Comparison of ENCODE assay signal across 7 cellular contexts in the genomic region with DNA sequence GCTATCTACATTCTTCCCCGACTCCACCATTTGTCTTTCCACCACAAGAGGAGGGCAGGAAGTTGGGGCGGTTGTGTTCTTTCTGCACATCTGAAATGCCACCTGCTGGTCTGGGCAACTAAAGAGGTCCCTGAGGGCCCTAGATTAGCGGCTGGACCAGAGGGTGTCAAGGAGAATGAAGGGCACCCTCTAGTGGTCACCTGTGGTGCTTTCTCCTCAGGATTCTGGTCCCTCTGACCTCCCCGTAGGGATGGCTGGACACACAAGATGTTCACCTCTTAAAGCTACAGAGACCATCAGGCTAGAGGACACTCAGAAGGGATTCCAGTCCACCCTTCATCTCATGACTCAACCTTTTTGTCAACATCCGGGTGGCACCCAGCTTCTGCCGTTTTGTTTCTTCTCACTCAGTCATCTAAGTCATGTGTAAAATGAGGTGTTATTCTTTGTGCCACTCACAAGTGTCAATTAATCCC.
DNase-seq lines count a peak whose midpoint lies in the region; ATAC-seq and TF ChIP-seq lines count a peak whose summit lies in the region.

No MANE protein-coding gene starts in this region.

- peak overlapping the region; percentile 22 for H3K4me2 ChIP-seq in OCI-LY3 (ENCODE audit: low read length)

- H3K27me3 Mint-ChIP-seq in activated naive CD8-positive, alpha-beta T cell treated with anti-CD3 and anti-CD28 coated beads, Interleukin-2, amount 50 U/mL, for 24 hours, result no peaks in the 10 kb centered on the region

- peak overlapping the region; percentile 57 for H3K27ac Mint-ChIP-seq in activated naive CD8-positive, alpha-beta T cell treated with anti-CD3 and anti-CD28 coated beads, Interleukin-2, amount 50 U/mL, for 24 hours

- H3K27ac ChIP-seq in OCI-LY3 (ENCODE audit: low read length), result no peak overlapping the region

- peak; percentile 33 for DNase-seq in GM04504 (ENCODE audit: low read depth)
- peak; percentile 69 for DNase-seq in activated naive CD8-positive, alpha-beta T cell treated with anti-CD3 and anti-CD28 coated beads, Interleukin-2, amount 50 U/mL, for 24 hours
- DNase-seq in iPS-NIHi11 (ENCODE audit: low spot score), result peak; percentile 86
- DNase-seq in stimulated activated CD8-positive, alpha-beta memory T cell treated with anti-CD3 and anti-CD28 coated beads, Interleukin-15, amount 100 ng/mL, for 48 hours (ENCODE audit: low read depth in 2 of 2), result peak; percentile 34 to 37

- no peak overlapping the region for H3K4me3 ChIP-seq in OCI-LY3 (ENCODE audit: low read length)

- H3K4me1 Mint-ChIP-seq in activated naive CD8-positive, alpha-beta T cell treated with anti-CD3 and anti-CD28 coated beads, Interleukin-2, amount 50 U/mL, for 24 hours, result peaks cover 45% of the 10 kb centered on the region

- no peaks in the 10 kb centered on the region for H3K9me3 Mint-ChIP-seq in activated naive CD8-positive, alpha-beta T cell treated with anti-CD3 and anti-CD28 coated beads, Interleukin-2, amount 50 U/mL, for 24 hours

- H3K27me3 ChIP-seq in OCI-LY3 (ENCODE audit: low read depth, low read length), result no peaks in the 10 kb centered on the region

- H3K9me3 ChIP-seq in OCI-LY3 (ENCODE audit: insufficient read depth, low read length), result no peaks in the 10 kb centered on the region

- peaks cover 27% of the 10 kb centered on the region for H3K4me1 ChIP-seq in OCI-LY3 (ENCODE audit: low read length)

- peak overlapping the region; percentile 39; the same call in 1 of the 2 replicates for H2AFZ ChIP-seq in OCI-LY3 (ENCODE audit: low read depth, low read length)

- peaks cover 2% of the 10 kb centered on the region for H3K36me3 Mint-ChIP-seq in activated naive CD8-positive, alpha-beta T cell treated with anti-CD3 and anti-CD28 coated beads, Interleukin-2, amount 50 U/mL, for 24 hours (ENCODE audit: low read depth)

- H3K9ac ChIP-seq in OCI-LY3 (ENCODE audit: low read length), result no peak overlapping the region

- peak; percentile 81 for TF ChIP-seq CTCF in OCI-LY3 (IDR thresholded peaks at IDR 0.05; ENCODE audit: low read depth, low read length)

- H3K79me2 ChIP-seq in OCI-LY3 (ENCODE audit: low read length), result no peaks in the 10 kb centered on the region

- no peaks in the 10 kb centered on the region for H3K36me3 ChIP-seq in OCI-LY3 (replicated peaks; ENCODE audit: low read depth, low read length)

- no peaks in the 10 kb centered on the region for H4K20me1 ChIP-seq in OCI-LY3 (ENCODE audit: insufficient read depth, low read length)

- no peak overlapping the region for H3K4me3 Mint-ChIP-seq in activated naive CD8-positive, alpha-beta T cell treated with anti-CD3 and anti-CD28 coated beads, Interleukin-2, amount 50 U/mL, for 24 hours

- ATAC-seq in HG03097 (IDR thresholded peaks at IDR 0.05; ENCODE audit: low FRiP score, unreplicated experiment) (peak; percentile 42), GM19455 (IDR thresholded peaks at IDR 0.05; ENCODE audit: unreplicated experiment) (no peak)
- peak; percentile 86 for ATAC-seq in activated naive CD8-positive, alpha-beta T cell treated with anti-CD3 and anti-CD28 coated beads, Interleukin-2, amount 50 U/mL, for 24 hours

Comparison
In these comparisons a context has a peak if more than half of its experiments do, and no peak if none do; other contexts are left out.
1. DNase-seq: peak in every context shown above with its lines; median percentile 86 in iPS-NIHi11; 69 in activated naive CD8-positive, alpha-beta T cell treated with anti-CD3 and anti-CD28 coated beads, Interleukin-2, amount 50 U/mL, for 24 hours; 36 in stimulated activated CD8-positive, alpha-beta memory T cell treated with anti-CD3 and anti-CD28 coated beads, Interleukin-15, amount 100 ng/mL, for 48 hours; 33 in GM04504.